ENCODE assay signal across 8 cellular contexts in genomic region chr7:47482013-47482761, GRCh38.
DNase-seq lines count a peak whose midpoint lies in the region; ATAC-seq and TF ChIP-seq lines count a peak whose summit lies in the region.

No MANE protein-coding gene starts in this region.

- WGBS in lower leg skin, 2 donors: 50 to 57% methylated on average over 15 of the region's 15 CpGs

- no peak overlapping the region for H3K27ac Mint-ChIP-seq in T-helper 2 cell treated with Interferon-gamma antibody and Interleukin-4, amounts not matched to agents 5 μg/mL and 100 μg/mL, for 36 hours

- intact Hi-C loops in gastrocnemius medialis (cut with DNase I; ENCODE audit: low total_unique reads): loop anchor here (2.0 to 5.0 kb wide), 2 partner anchors 29 to 55 kb away; no protein-coding TSS in a partner anchor
- intact Hi-C loops in lower leg skin (cut with DNase I; ENCODE audit: low total_unique reads): no loop called here

- no peak overlapping the region for H3K4me3 ChIP-seq in fibroblast of mammary gland (ENCODE audit: control insufficient read depth, low read depth, low read length)
- H3K4me3 ChIP-seq in gastrocnemius medialis: peak overlapping the region in 1 of 4 donors; percentile 40
- no peak overlapping the region for H3K4me3 ChIP-seq in lower leg skin (ENCODE audit: low read depth, poor library complexity, severe bottlenecking)

- TF ChIP-seq CTCF in fibroblast of mammary gland (conservative IDR thresholded peaks at IDR 0.05; ENCODE audit: control insufficient read depth, insufficient read depth, low read depth, low read length): no peak
- no peak for TF ChIP-seq CTCF in gastrocnemius medialis (IDR thresholded peaks at IDR 0.05 in 4 of 5, conservative IDR thresholded peaks at IDR 0.05 in 1 of 5)
- no peak for TF ChIP-seq CTCF in lower leg skin (IDR thresholded peaks at IDR 0.05)

- peaks cover 5% of the 10 kb centered on the region for H3K4me1 Mint-ChIP-seq in T-helper 2 cell treated with Interferon-gamma antibody and Interleukin-4, amounts not matched to agents 5 μg/mL and 100 μg/mL, for 36 hours (ENCODE audit: low read depth)

- H3K36me3 Mint-ChIP-seq in T-helper 2 cell treated with Interferon-gamma antibody and Interleukin-4, amounts not matched to agents 5 μg/mL and 100 μg/mL, for 36 hours (ENCODE audit: low read depth): no peaks in the 10 kb centered on the region

- H3K4me3 Mint-ChIP-seq in T-helper 2 cell treated with Interferon-gamma antibody and Interleukin-4, amounts not matched to agents 5 μg/mL and 100 μg/mL, for 36 hours: no peak overlapping the region

- in situ Hi-C loops in gastrocnemius medialis (cut with MboI; ENCODE audit: low sequenced_read_pairs in 4 of 4): no loop called here

- H3K36me3 ChIP-seq in gastrocnemius medialis: no peaks in the 10 kb centered on the region

- TF ChIP-seq POLR2A in gastrocnemius medialis (IDR thresholded peaks at IDR 0.05) (peak in 1 of 2 donors; percentile 56), lower leg skin (IDR thresholded peaks at IDR 0.05) (no peak)

- no peaks in the 10 kb centered on the region for H3K27me3 ChIP-seq in gastrocnemius medialis

- H3K9me3 ChIP-seq in gastrocnemius medialis: no peaks in the 10 kb centered on the region

- DNase-seq in T-helper 2 cell treated with Interferon-gamma antibody and Interleukin-4, amounts not matched to agents 5 μg/mL and 100 μg/mL, for 36 hours (ENCODE audit: low spot score): peak; percentile 67
- DNase-seq in T-helper 2 cell (no peak), RPMI7951 (ENCODE audit: low read depth) (peak; percentile 99), fibroblast of mammary gland (ENCODE audit: low read depth) (peak; percentile 96), gastrocnemius medialis (peak; percentile 66 to 79), lower leg skin (ENCODE audit: low spot score in 2 of 2) (no peak)

- H3K27ac ChIP-seq in gastrocnemius medialis: peak overlapping the region; percentile 84 to 90 (median 87)

- peaks cover 32 to 40% of the 10 kb centered on the region in 2 donors for H3K4me1 ChIP-seq in gastrocnemius medialis

- H3K9me3 Mint-ChIP-seq in T-helper 2 cell treated with Interferon-gamma antibody and Interleukin-4, amounts not matched to agents 5 μg/mL and 100 μg/mL, for 36 hours: no peaks in the 10 kb centered on the region

- H3K27me3 Mint-ChIP-seq in T-helper 2 cell treated with Interferon-gamma antibody and Interleukin-4, amounts not matched to agents 5 μg/mL and 100 μg/mL, for 36 hours (ENCODE audit: low read depth): no peaks in the 10 kb centered on the region

- ATAC-seq in gastrocnemius medialis (peak; percentile 91 to 95), GM19455 (IDR thresholded peaks at IDR 0.05; ENCODE audit: unreplicated experiment) (no peak), HG02623 (IDR thresholded peaks at IDR 0.05; ENCODE audit: unreplicated experiment) (no peak)

Comparison
In these comparisons a context has a peak if more than half of its experiments do, and no peak if none do; other contexts are left out.
1. DNase-seq: peak in T-helper 2 cell treated with Interferon-gamma antibody and Interleukin-4, amounts not matched to agents 5 μg/mL and 100 μg/mL, for 36 hours (single experiment), RPMI7951 (single experiment), fibroblast of mammary gland (single experiment) and gastrocnemius medialis (2 of 2); none in T-helper 2 cell (0 of 5) and lower leg skin (0 of 2).
2. ATAC-seq: peak in gastrocnemius medialis (2 of 2); none in GM19455 (single experiment) and HG02623 (single experiment).